ENCODE assay signal across 1 cellular context in genomic region chr11:95140397-95141030, GRCh38.
TF ChIP-seq lines count a peak whose summit lies in the region.

No MANE protein-coding gene starts in this region.

TF ChIP-seq in H1, 55 proteins besides CTCF, POLR2A, EP300 and RAD21:
- TF ChIP-seq SIX5 (IDR thresholded peaks at IDR 0.05; ENCODE audit: low read depth, low read length) = no peak
- TF ChIP-seq FOSL1 (IDR thresholded peaks at IDR 0.05; ENCODE audit: insufficient read depth, low read depth, low read length) = no peak
TF ChIP-seq in H1: peak in this region for 0.
